1 cellular context compared by ENCODE assay signal in genomic region chr11:551131-551530, GRCh38.
TF ChIP-seq lines count a peak whose summit lies in the region.

No MANE protein-coding gene starts in this region.

TF ChIP-seq in HepG2, 621 proteins besides CTCF, POLR2A, EP300 and RAD21:
- TF ChIP-seq SRSF1 (optimal IDR thresholded peaks at IDR 0.05; ENCODE audit: low read depth, low read length) = no peak
- TF ChIP-seq MEIS1 (CRISPR knock-in tag; IDR thresholded peaks at IDR 0.05; ENCODE audit: borderline replicate concordance) = no peak
- TF ChIP-seq ZNF577 (CRISPR knock-in tag; IDR thresholded peaks at IDR 0.05; ENCODE audit: borderline replicate concordance, low read depth) = no peak
- TF ChIP-seq ZNF589 (CRISPR knock-in tag; conservative IDR thresholded peaks at IDR 0.05) = peak; percentile 25; the same call in 1 of the 2 replicates
- TF ChIP-seq PATZ1 (CRISPR knock-in tag; IDR thresholded peaks at IDR 0.05) = peak; percentile 44
- no peak for TF ChIP-seq THAP9 (CRISPR knock-in tag; IDR thresholded peaks at IDR 0.05; ENCODE audit: borderline replicate concordance)
- peak; percentile 31; the same call in 1 of the 2 replicates for TF ChIP-seq ZNF770 (CRISPR knock-in tag; IDR thresholded peaks at IDR 0.05)
- peak; percentile 87 for TF ChIP-seq ZNF768 (CRISPR knock-in tag; IDR thresholded peaks at IDR 0.05)
- TF ChIP-seq TCF12 (IDR thresholded peaks at IDR 0.05) = no peak
- no peak for TF ChIP-seq TCF12 (CRISPR knock-in tag; IDR thresholded peaks at IDR 0.05)
- TF ChIP-seq ZSCAN25 (CRISPR knock-in tag; IDR thresholded peaks at IDR 0.05) = 0 out of 2 replicates have a peak, but pooled peaks have one; percentile 12
- no peak for TF ChIP-seq ZNF280D (CRISPR knock-in tag; IDR thresholded peaks at IDR 0.05)
TF ChIP-seq in HepG2: peak in this region for 5.
